Comparison of ENCODE assay signal across 9 cellular contexts in the genomic region with DNA sequence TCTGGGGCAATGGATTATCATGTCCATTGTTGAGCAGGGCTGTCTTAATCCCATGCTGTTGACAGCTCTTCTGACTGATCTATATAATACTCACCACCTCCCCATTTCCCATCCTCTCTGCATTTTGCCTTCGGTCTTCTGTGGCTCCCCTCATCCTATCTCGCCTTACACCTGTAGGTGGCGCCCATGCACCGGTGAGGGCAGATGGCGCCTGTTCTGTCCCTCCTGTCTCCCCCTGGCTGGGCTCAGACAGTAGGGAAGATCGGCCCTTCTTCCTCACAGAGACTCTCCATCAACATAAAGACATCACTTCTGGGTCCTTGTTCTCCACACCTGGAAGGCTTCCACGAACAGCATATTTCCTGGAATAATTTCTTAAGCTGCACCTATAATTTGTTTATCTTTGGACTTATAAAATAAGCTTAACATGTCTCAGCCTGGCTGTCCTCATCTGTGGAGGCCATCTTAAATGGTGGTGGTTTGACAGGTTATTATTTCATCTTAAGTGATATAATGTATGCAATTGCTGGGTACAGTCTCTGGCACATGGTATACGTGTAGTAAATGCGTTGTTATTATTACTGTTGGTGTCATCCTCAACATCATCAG. TPM values are rescaled to one million over a fixed set of nuclear protein-coding genes. Genes with fewer than 3 reads are reported as not detected.
DNase-seq lines count a peak whose midpoint lies in the region; ATAC-seq and TF ChIP-seq lines count a peak whose summit lies in the region.
"Had no signal": no experiment of that assay in that cellular context is flagged by ENCODE, and none has a peak within 500 bp of the region (broad histone marks: within the 10 kb centered on the region; RNA-seq: fewer than 3 reads in every experiment).

No MANE protein-coding gene starts in this region.

- H3K4me2 ChIP-seq in PC-3 (ENCODE audit: low read length) (no peak overlapping the region), mammary epithelial cell (ENCODE audit: insufficient read depth, low read depth, low read length) (no peak overlapping the region)
- H3K4me2 ChIP-seq: BLaER1 had no signal

- no peaks in the 10 kb centered on the region for H3K36me3 ChIP-seq in PC-3 (ENCODE audit: low read depth, low read length)
- no peaks in the 10 kb centered on the region for H3K36me3 ChIP-seq in mammary epithelial cell (ENCODE audit: insufficient read depth, low read length)
- no peaks in the 10 kb centered on the region for H3K36me3 ChIP-seq in left lung
- H3K36me3 ChIP-seq: BLaER1 had no signal

- no peaks in the 10 kb centered on the region for H3K79me2 ChIP-seq in PC-3 (ENCODE audit: low read length)
- H3K79me2 ChIP-seq in mammary epithelial cell (ENCODE audit: insufficient read depth, low read length): no peaks in the 10 kb centered on the region

- no peaks in the 10 kb centered on the region for H3K9me2 ChIP-seq in PC-3 (replicated peaks; ENCODE audit: low read length)

- WGBS in mammary epithelial cell (ENCODE audit: low coverage, missing lambda C conversion rate): 22% methylated on average over 9 of the region's 9 CpGs

- no peak overlapping the region for H3K27ac Mint-ChIP-seq in stimulated activated naive B cell treated with anti-CD40 and anti-IgM and Interleukin-4, amounts not matched to agents 10 μg/mL and 1 μg/mL and 100 μg/mL, for 72 hours

- in situ Hi-C loops in mammary epithelial cell (cut with MboI; ENCODE audit: low sequenced_read_pairs in 2 of 2): loop anchor here (10.0 kb wide), 2 partner anchors 172 to 182 kb away; no protein-coding TSS in a partner anchor

- no peak overlapping the region for H3K27ac ChIP-seq in PC-3 (ENCODE audit: low read length)
- no peak overlapping the region for H3K27ac ChIP-seq in mammary epithelial cell (ENCODE audit: insufficient read depth, low read depth, low read length)
- H3K27ac ChIP-seq in left lung: no peak overlapping the region
- H3K27ac ChIP-seq: BLaER1 had no signal

- H4K20me1 ChIP-seq in PC-3 (ENCODE audit: low read length) (no peaks in the 10 kb centered on the region), mammary epithelial cell (ENCODE audit: insufficient read depth, low read length) (no peaks in the 10 kb centered on the region)
- H4K20me1 ChIP-seq: BLaER1 had no signal

- H3K4me1 Mint-ChIP-seq in stimulated activated naive B cell treated with anti-CD40 and anti-IgM and Interleukin-4, amounts not matched to agents 10 μg/mL and 1 μg/mL and 100 μg/mL, for 72 hours: no peaks in the 10 kb centered on the region

- H3K9me3 ChIP-seq in PC-3 (ENCODE audit: low read length): no peaks in the 10 kb centered on the region
- no peaks in the 10 kb centered on the region for H3K9me3 ChIP-seq in mammary epithelial cell (replicated peaks; ENCODE audit: insufficient read depth, low read length)
- H3K9me3 ChIP-seq in left lung: no peaks in the 10 kb centered on the region
- H3K9me3 ChIP-seq: BLaER1 had no signal

- H3K4me3 ChIP-seq in PC-3 (ENCODE audit: low read length) (no peak overlapping the region), mammary epithelial cell (replicated peaks in 1 of 3; ENCODE audit: insufficient read depth in 1 of 3, low read depth in 2 of 3, low read length in 3 of 3) (no peak overlapping the region), left lung (no peak overlapping the region)
- H3K4me3 ChIP-seq: BLaER1 had no signal

- H2AFZ ChIP-seq in PC-3 (ENCODE audit: low read length) (no peak overlapping the region; the same call in 1 of the 2 replicates), mammary epithelial cell (ENCODE audit: low read depth, low read length) (no peak overlapping the region)

- H3K27me3 ChIP-seq in PC-3 (ENCODE audit: low read length) (0 out of 2 replicates have a peak, but pooled peaks cover 4% of the 10 kb centered on the region), mammary epithelial cell (ENCODE audit: insufficient read depth, low read length) (no peaks in the 10 kb centered on the region), left lung (no peaks in the 10 kb centered on the region)
- H3K27me3 ChIP-seq: BLaER1 had no signal

- CTCF ChIA-PET in PC-3 (lab: Charles Lee): interaction anchor here (0.6 to 1.0 kb wide), 2 partner anchors 180 to 463 kb away, joined by 3 to 11 read pairs; no protein-coding TSS in a partner anchor
- CTCF ChIA-PET in mammary epithelial cell (lab: Charles Lee; ENCODE audit: low non-redundant PET): interaction anchor here (1.0 kb wide), 1 partner anchor 180 kb away, joined by 9 read pairs; no protein-coding TSS in a partner anchor

- no peak overlapping the region for H3K9ac ChIP-seq in PC-3 (ENCODE audit: low read length)
- H3K9ac ChIP-seq in mammary epithelial cell (ENCODE audit: insufficient read depth, low read length): no peak overlapping the region
- H3K9ac ChIP-seq: BLaER1 had no signal

- DNase-seq in NCI-H1436 (lab: John Stamatoyannopoulos, UW): peak; percentile 58
- no peak for DNase-seq in NCI-H1436 treated with DMSO at 0.1 percent for 48 hours (lab: John Stamatoyannopoulos, UW)
- peak; percentile 8 for DNase-seq in HS-27A (ENCODE audit: low read depth)
- DNase-seq in PC-3: peak; percentile 66
- DNase-seq in mammary epithelial cell: peak; percentile 35
- DNase-seq in left lung: peak in 1 of 2 donors; percentile 74
- DNase-seq in stimulated activated naive B cell treated with anti-CD40 and anti-IgM and Interleukin-4, amounts not matched to agents 10 μg/mL and 1 μg/mL and 100 μg/mL, for 72 hours: peak; percentile 24

- POLR2A ChIA-PET in PC-3 (lab: Charles Lee; ENCODE audit: unreplicated experiment): no interaction called here

- TF ChIP-seq CTCF in PC-3 (conservative IDR thresholded peaks at IDR 0.05; ENCODE audit: low read depth, low read length): peak; percentile 85
- TF ChIP-seq CTCF in mammary epithelial cell (conservative IDR thresholded peaks at IDR 0.05 in 1 of 2, IDR thresholded peaks at IDR 0.05 in 1 of 2; ENCODE audit: extremely low read depth in 1 of 2, insufficient read depth in 1 of 2, low read depth in 1 of 2, low read length in 2 of 2): peak; percentile 87 to 97
- TF ChIP-seq CTCF in left lung (IDR thresholded peaks at IDR 0.05): peak; percentile 50 to 53

- ATAC-seq in GM21619 (IDR thresholded peaks at IDR 0.05; ENCODE audit: unreplicated experiment) (peak; percentile 94), PC-3 (peak; percentile 80), left lung (peak; percentile 88)
- ATAC-seq in stimulated activated naive B cell treated with anti-CD40 and anti-IgM and Interleukin-4, amounts not matched to agents 10 μg/mL and 1 μg/mL and 100 μg/mL, for 72 hours (replicated peaks): peak; percentile 87 to 93

- H3K36me3 Mint-ChIP-seq in stimulated activated naive B cell treated with anti-CD40 and anti-IgM and Interleukin-4, amounts not matched to agents 10 μg/mL and 1 μg/mL and 100 μg/mL, for 72 hours: no peaks in the 10 kb centered on the region

- intact Hi-C loops in PC-3 (cut with micrococcal nuclease): loop anchor here (1.0 kb wide), 1 partner anchor 180 kb away; no protein-coding TSS in a partner anchor
- intact Hi-C loops in mammary epithelial cell (cut with micrococcal nuclease): loop anchor here (1.0 to 5.0 kb wide), 5 partner anchors 180 to 654 kb away; a partner anchor contains a TSS
- intact Hi-C loops in left lung (cut with DNase I): loop anchor here in 1 of 2 donors (5.0 kb wide), 1 partner anchor 180 kb away; no protein-coding TSS in a partner anchor

- BruUV-seq in PC-3 (replicated peaks; lab: Mats Ljungman, UMichigan) (no TSS peak), mammary epithelial cell (replicated peaks; lab: Mats Ljungman, UMichigan) (no TSS peak)

- dilution Hi-C loops in mammary epithelial cell (cut with HindIII; ENCODE audit: low sequenced_read_pairs): no loop called here

- H3K4me1 ChIP-seq in PC-3 (ENCODE audit: insufficient read depth, low read length): no peaks in the 10 kb centered on the region
- H3K4me1 ChIP-seq in mammary epithelial cell (ENCODE audit: insufficient read depth, low read length): no peaks in the 10 kb centered on the region
- H3K4me1 ChIP-seq in left lung: no peaks in the 10 kb centered on the region
- H3K4me1 ChIP-seq: BLaER1 had no signal

- H3F3A ChIP-seq in PC-3 (ENCODE audit: low read length, unreplicated experiment): no peaks in the 10 kb centered on the region

- peaks cover 2 to 15% of the 10 kb centered on the region in 2 donors for H3K27me3 Mint-ChIP-seq in stimulated activated naive B cell treated with anti-CD40 and anti-IgM and Interleukin-4, amounts not matched to agents 10 μg/mL and 1 μg/mL and 100 μg/mL, for 72 hours

- H3K4me3 Mint-ChIP-seq in stimulated activated naive B cell treated with anti-CD40 and anti-IgM and Interleukin-4, amounts not matched to agents 10 μg/mL and 1 μg/mL and 100 μg/mL, for 72 hours: no peak overlapping the region

- peaks cover 0 to 6% of the 10 kb centered on the region in 2 donors for H3K9me3 Mint-ChIP-seq in stimulated activated naive B cell treated with anti-CD40 and anti-IgM and Interleukin-4, amounts not matched to agents 10 μg/mL and 1 μg/mL and 100 μg/mL, for 72 hours

RNA-seq across cellular contexts. Expression of a gene that starts 10.9 kb away (rescaled TPM):
- total RNA-seq in PC-3 (2014; rRNA removed) (not detected in 2 replicates), mammary epithelial cell (not detected), left lung (under 1 TPM in 1 of 2 donors, not detected in 1; 0.17 TPM)
- not detected for polyA plus RNA-seq in mammary epithelial cell
- polyA minus RNA-seq in mammary epithelial cell: not detected
